19 cellular contexts compared by ENCODE assay signal in the genomic region with DNA sequence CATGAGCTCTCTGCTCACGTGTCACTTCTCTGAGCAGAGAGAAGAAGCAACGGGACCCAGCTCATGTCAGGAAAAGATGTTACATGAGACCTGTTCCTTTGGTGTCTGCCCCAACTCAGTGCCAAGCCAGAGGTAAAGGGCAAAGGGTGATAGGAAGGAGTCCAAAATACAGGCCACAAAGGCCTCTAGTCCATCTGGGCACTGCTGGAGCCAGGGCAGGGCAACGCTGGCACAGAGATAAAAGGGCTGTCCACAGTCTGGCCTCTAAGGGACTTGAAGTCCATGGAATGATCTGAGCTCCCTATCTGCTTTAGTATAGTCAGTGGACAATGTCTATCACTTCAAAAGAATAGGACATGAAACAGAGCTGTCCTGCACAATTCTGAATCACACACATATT.
DNase-seq lines count a peak whose midpoint lies in the region; ATAC-seq and TF ChIP-seq lines count a peak whose summit lies in the region.
"Had no signal": no experiment of that assay in that cellular context is flagged by ENCODE, and none has a peak within 500 bp of the region (broad histone marks: within the 10 kb centered on the region; RNA-seq: fewer than 3 reads in every experiment).

No MANE protein-coding gene starts in this region.

- H3K4me3 ChIP-seq in heart left ventricle (no peak overlapping the region), right cardiac atrium (ENCODE audit: low read length) (no peak overlapping the region), heart right ventricle (no peak overlapping the region), neural progenitor cell (no peak overlapping the region), subcutaneous abdominal adipose tissue (ENCODE audit: low read depth in 1 of 5, low read length in 5 of 5) (no peak overlapping the region)
- H3K4me3 ChIP-seq: GM23338 had no signal

- H3K4me1 ChIP-seq in heart left ventricle (peaks cover 0 to 36% (median 10%) of the 10 kb centered on the region in 12 donors), right cardiac atrium (ENCODE audit: control insufficient read depth, insufficient read depth, low read length) (peaks cover under 1% of the 10 kb centered on the region), heart right ventricle (peaks cover 0 to 42% (median 9%) of the 10 kb centered on the region in 9 donors), neural progenitor cell (peaks cover 9% of the 10 kb centered on the region), subcutaneous abdominal adipose tissue (ENCODE audit: control insufficient read depth in 5 of 5, insufficient read depth in 5 of 5, low read length in 5 of 5) (peaks cover 0 to 23% (median 15%) of the 10 kb centered on the region in 5 donors)
- H3K4me1 ChIP-seq: BE2C had no signal

- no peaks in the 10 kb centered on the region for H3K36me3 ChIP-seq in heart left ventricle
- no peaks in the 10 kb centered on the region for H3K36me3 ChIP-seq in heart right ventricle
- H3K36me3 ChIP-seq in neural progenitor cell: no peaks in the 10 kb centered on the region
- no peaks in the 10 kb centered on the region for H3K36me3 ChIP-seq in subcutaneous abdominal adipose tissue (ENCODE audit: control insufficient read depth in 5 of 5, insufficient read depth in 5 of 5, low read length in 5 of 5)
- H3K36me3 ChIP-seq: BE2C had no signal

- H2AFZ ChIP-seq in neural progenitor cell (replicated peaks): no peak overlapping the region
- H2AFZ ChIP-seq: GM23338 had no signal

- no peak for TF ChIP-seq CTCF in heart left ventricle (IDR thresholded peaks at IDR 0.05)
- no peak for TF ChIP-seq CTCF in heart right ventricle (IDR thresholded peaks at IDR 0.05)
- TF ChIP-seq CTCF in neural progenitor cell (IDR thresholded peaks at IDR 0.05): no peak

- H3K9me3 ChIP-seq in heart left ventricle (peaks cover 0 to 7% (median 0%) of the 10 kb centered on the region in 12 donors), right cardiac atrium (ENCODE audit: control insufficient read depth, low read length) (no peaks in the 10 kb centered on the region), heart right ventricle (peaks cover 0 to 9% (median 0%) of the 10 kb centered on the region in 11 donors), neural progenitor cell (ENCODE audit: low read depth) (no peaks in the 10 kb centered on the region), subcutaneous abdominal adipose tissue (ENCODE audit: control insufficient read depth in 5 of 5, low read length in 5 of 5) (peaks cover 0 to 2% (median 0%) of the 10 kb centered on the region in 5 donors)
- H3K9me3 ChIP-seq: BE2C had no signal

- TF ChIP-seq POLR2A in heart left ventricle (IDR thresholded peaks at IDR 0.05): no peak

- no peak overlapping the region for H3K4me2 ChIP-seq in neural progenitor cell
- H3K4me2 ChIP-seq: GM23338, KMS-11 had no signal

- no peak overlapping the region for H3K4me3 Mint-ChIP-seq in neural progenitor cell
- H3K4me3 Mint-ChIP-seq: CD4-positive, alpha-beta memory T cell; GM23338 had no signal

- H3K36me3 Mint-ChIP-seq in neural progenitor cell: peaks cover 1% of the 10 kb centered on the region
- H3K36me3 Mint-ChIP-seq: CD4-positive, alpha-beta memory T cell had no signal

- H3K27me3 Mint-ChIP-seq in neural progenitor cell (ENCODE audit: insufficient read depth, low read depth): peaks cover 2% of the 10 kb centered on the region

- H3K9me3 Mint-ChIP-seq in neural progenitor cell: peaks cover 3% of the 10 kb centered on the region

- H3F3A ChIP-seq in neural progenitor cell (ENCODE audit: low read depth): no peaks in the 10 kb centered on the region

- H3K27me3 ChIP-seq in heart left ventricle: no peaks in the 10 kb centered on the region
- no peaks in the 10 kb centered on the region for H3K27me3 ChIP-seq in right cardiac atrium (ENCODE audit: control insufficient read depth, insufficient read depth)
- H3K27me3 ChIP-seq in heart right ventricle: no peaks in the 10 kb centered on the region
- H3K27me3 ChIP-seq in neural progenitor cell: no peaks in the 10 kb centered on the region
- no peaks in the 10 kb centered on the region for H3K27me3 ChIP-seq in subcutaneous abdominal adipose tissue (ENCODE audit: control insufficient read depth in 5 of 5, insufficient read depth in 4 of 5, low read length in 5 of 5)
- H3K27me3 ChIP-seq: BE2C had no signal

- WGBS in heart left ventricle, 4 donors: 46 to 68% (median 65%) methylated on average over 3 of the region's 3 CpGs
- WGBS in right cardiac atrium: 67% methylated on average over 3 of the region's 3 CpGs
- WGBS in heart right ventricle, 2 donors: 70 to 80% methylated on average over 3 of the region's 3 CpGs

- peaks cover 12% of the 10 kb centered on the region for H3K4me1 Mint-ChIP-seq in neural progenitor cell

- H3K9ac ChIP-seq in neural progenitor cell (no peak overlapping the region), subcutaneous abdominal adipose tissue (ENCODE audit: low read length in 5 of 5) (peak overlapping the region in 3 of 5 donors; percentile 7 to 59 (median 57))
- H3K9ac ChIP-seq: KMS-11 had no signal

- ATAC-seq in heart left ventricle (peak in 3 of 4 donors; percentile 17 to 46 (median 26)), right cardiac atrium (no peak), heart right ventricle (peak in 4 of 8 donors; percentile 13 to 45 (median 34))
- ATAC-seq: GM23338 had no signal

- DNase-seq in heart left ventricle (no peak), right cardiac atrium (no peak), heart right ventricle (no peak), neural progenitor cell (ENCODE audit: low spot score) (no peak), NCI-H748 (lab: John Stamatoyannopoulos, UW; ENCODE audit: unreplicated experiment) (no peak), KBM-7 (no peak), SK-N-DZ (ENCODE audit: low spot score) (no peak)
- DNase-seq: BE2C; Calu3; CD4-positive, alpha-beta memory T cell; GF-D8; MV-4-11; NCI-H1417 treated with DMSO at 0.1 percent for 48 hours; NCI-H1930; NCI-H345; NCI-H524 treated with DMSO at 0.1 percent for 48 hours had no signal

- intact Hi-C loops in heart left ventricle (cut with DNase I): no loop called here
- intact Hi-C loops in right cardiac atrium (cut with DNase I): no loop called here
- intact Hi-C loops in heart right ventricle (cut with DNase I): no loop called here

- H4K20me1 ChIP-seq in neural progenitor cell (ENCODE audit: low read depth): no peaks in the 10 kb centered on the region

- in situ Hi-C loops in KBM-7 (cut with MboI; ENCODE audit: low pct_unique_long_range_greater_than_20kb, low sequenced_read_pairs): no loop called here

- H3K79me2 ChIP-seq in neural progenitor cell (ENCODE audit: low read depth): no peaks in the 10 kb centered on the region

- peak overlapping the region; percentile 50 for H3K27ac Mint-ChIP-seq in neural progenitor cell
- H3K27ac Mint-ChIP-seq: CD4-positive, alpha-beta memory T cell; GM23338 had no signal

- H3K27ac ChIP-seq in heart left ventricle (peak overlapping the region in 9 of 12 donors; percentile 15 to 71 (median 51)), right cardiac atrium (ENCODE audit: low read length) (no peak overlapping the region), heart right ventricle (peak overlapping the region in 7 of 10 donors; percentile 28 to 75 (median 62)), neural progenitor cell (no peak overlapping the region), subcutaneous abdominal adipose tissue (ENCODE audit: low read depth, low read length) (peak overlapping the region; percentile 94)
- H3K27ac ChIP-seq: KMS-11 had no signal

Comparison
In these comparisons a context has a peak if more than half of its experiments do, and no peak if none do; other contexts are left out.
1. ATAC-seq: peak in heart left ventricle (3 of 4); none in right cardiac atrium (0 of 2).
2. H3K27ac ChIP-seq: peak in heart left ventricle (9 of 12), heart right ventricle (7 of 10) and subcutaneous abdominal adipose tissue (single experiment); none in right cardiac atrium (single experiment) and neural progenitor cell (single experiment).